Comparison of ENCODE assay signal across 8 cellular contexts in genomic region chr17:42274812-42275526, GRCh38. TPM values are rescaled to one million over a fixed set of nuclear protein-coding genes. Genes with fewer than 3 reads are reported as not detected.
A peak's percentile ranks its signal among the peaks of the same experiment; 100 is the strongest.
DNase-seq lines count a peak whose midpoint lies in the region; ATAC-seq and TF ChIP-seq lines count a peak whose summit lies in the region.

No MANE protein-coding gene starts in this region.

- peak overlapping the region; percentile 90 for H3K9ac ChIP-seq in adipocyte (ENCODE audit: low read length)

- H3K4me3 ChIP-seq in adipocyte (ENCODE audit: low read length): peak overlapping the region; percentile 87
- peak overlapping the region; percentile 88 for H3K4me3 ChIP-seq in thoracic aorta

- peak; percentile 23 for DNase-seq in SKM-1 treated with dmso at 0.1 percent for 144 hours (lab: John Stamatoyannopoulos, UW; ENCODE audit: unreplicated experiment)
- DNase-seq in SKM-1 (lab: John Stamatoyannopoulos, UW; ENCODE audit: unreplicated experiment): no peak
- no peak for DNase-seq in adipocyte (ENCODE audit: low read depth)
- no peak for DNase-seq in thoracic aorta (ENCODE audit: low spot score)
- DNase-seq in cerebellar nuclear complex (lab: John Stamatoyannopoulos, UW): no peak
- DNase-seq in DMS153 treated with DMSO at 0.1 percent for 48 hours (lab: John Stamatoyannopoulos, UW; ENCODE audit: unreplicated experiment): no peak
- no peak for DNase-seq in germinal center (ENCODE audit: low spot score)

- no peaks in the 10 kb centered on the region for H3K36me3 ChIP-seq in adipocyte (ENCODE audit: control insufficient read depth, insufficient read depth, low read length, severe bottlenecking)
- no peaks in the 10 kb centered on the region for H3K36me3 ChIP-seq in thoracic aorta

- H3K4me1 ChIP-seq in adipocyte (ENCODE audit: control insufficient read depth, insufficient read depth, low read length) (peaks cover 36% of the 10 kb centered on the region), thoracic aorta (ENCODE audit: control insufficient read depth in 1 of 2, low read depth in 2 of 2) (peaks cover 20 to 44% of the 10 kb centered on the region in 2 donors)

- H3K27me3 ChIP-seq in adipocyte (replicated peaks; ENCODE audit: control insufficient read depth, insufficient read depth, low read length): no peaks in the 10 kb centered on the region
- H3K27me3 ChIP-seq in layer of hippocampus (ENCODE audit: control insufficient read depth, insufficient read depth, low read length): no peaks in the 10 kb centered on the region
- H3K27me3 ChIP-seq in thoracic aorta (replicated peaks; ENCODE audit: insufficient read depth): no peaks in the 10 kb centered on the region

- H3K27ac ChIP-seq in layer of hippocampus (ENCODE audit: low read depth, low read length): peak overlapping the region; percentile 46
- peak overlapping the region in 1 of 2 donors; percentile 72 for H3K27ac ChIP-seq in thoracic aorta

- ATAC-seq in thoracic aorta (ENCODE audit: insufficient number of reproducible peaks, low FRiP score, low read depth): no peak

- no peak for TF ChIP-seq CTCF in thoracic aorta (IDR thresholded peaks at IDR 0.05)

- H3K9me3 ChIP-seq in adipocyte (ENCODE audit: control insufficient read depth, low read length) (no peaks in the 10 kb centered on the region), thoracic aorta (no peaks in the 10 kb centered on the region)

RNA-seq across cellular contexts. Expression of gene STAT5B, which starts 1.2 kb away (rescaled TPM):
- total RNA-seq in thoracic aorta: 100 to 1,000 TPM in 1 of 2 donors, 10 to 100 TPM in 1; 95.2 to 117 TPM

RNA-seq across cellular contexts. Expression of gene STAT5A, which starts 13.3 kb away (rescaled TPM):
- 10 to 100 TPM; 65.5 to 69.8 TPM for total RNA-seq in thoracic aorta
